19 cellular contexts compared by ENCODE assay signal in the genomic region with DNA sequence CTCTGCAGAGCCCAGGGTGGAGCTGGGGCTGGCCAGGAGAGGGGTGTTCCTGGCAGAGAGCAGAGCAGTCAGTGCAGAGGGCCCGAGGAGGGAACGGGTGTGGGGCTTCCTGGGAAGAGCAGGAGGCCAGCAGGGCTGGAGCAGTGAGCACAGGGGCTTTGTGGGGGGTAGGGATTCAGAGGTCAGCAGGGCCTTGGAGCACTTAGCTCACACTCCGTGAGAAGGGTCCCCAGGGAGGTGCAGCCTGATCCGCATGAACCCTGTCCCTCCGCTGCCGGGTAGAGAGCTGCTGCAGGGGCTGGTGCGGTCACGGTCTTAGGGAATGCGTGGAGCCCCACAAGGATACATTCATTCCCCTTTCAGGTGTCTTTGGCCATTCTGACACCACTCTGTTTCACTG.
DNase-seq lines count a peak whose midpoint lies in the region; ATAC-seq and TF ChIP-seq lines count a peak whose summit lies in the region.
"Had no signal": no experiment of that assay in that cellular context is flagged by ENCODE, and none has a peak within 500 bp of the region (broad histone marks: within the 10 kb centered on the region; RNA-seq: fewer than 3 reads in every experiment).

No MANE protein-coding gene starts in this region.

- H3K27me3 Mint-ChIP-seq in stimulated activated memory B cell treated with anti-CD40 and anti-IgM and Interleukin-4, amounts not matched to agents 10 μg/mL and 1 μg/mL and 100 μg/mL, for 72 hours = peaks cover 31% of the 10 kb centered on the region

- H3K18ac ChIP-seq in mesenchymal stem cell (ENCODE audit: low read depth in 1 of 2, low read length in 2 of 2) = peak overlapping the region; percentile 29 to 51

- DNase-seq in NB4 (ENCODE audit: low read depth) (peak; percentile 37), mesenchymal stem cell (peak; percentile 73), brain microvascular endothelial cell (no peak)
- no peak for DNase-seq in activated CD8-positive, alpha-beta memory T cell treated with anti-CD3 and anti-CD28 coated beads, Interleukin-2, amount 50 U/mL, for 48 hours
- DNase-seq: BE2C; CD4-positive, alpha-beta T cell; H9; HFFc6; MG63; NCI-H1694; NCI-H2029 treated with DMSO at 0.1 percent for 48 hours; NCI-H446 treated with DMSO at 0.1 percent for 48 hours; NCI-H526; SHP77 treated with DMSO at 0.1 percent for 48 hours had no signal

- peak overlapping the region in 1 of 2 experiments; percentile 57 for H2BK12ac ChIP-seq in mesenchymal stem cell (ENCODE audit: low read length in 2 of 2)

- no peak overlapping the region for H3K4ac ChIP-seq in mesenchymal stem cell (ENCODE audit: low read depth in 1 of 2, low read length in 2 of 2)

- H3K4me2 ChIP-seq in BLaER1 treated with 17β-estradiol and CSF1 and Interleukin-3, amounts not matched to agents 10 nM and 100 nM = peak overlapping the region; percentile 78 to 99 (median 87)
- peak overlapping the region; percentile 6 for H3K4me2 ChIP-seq in mesenchymal stem cell (ENCODE audit: low read length, poor library complexity, severe bottlenecking)
- H3K4me2 ChIP-seq: GM23338 had no signal

- H2AFZ ChIP-seq in mesenchymal stem cell (ENCODE audit: low read depth, low read length) = no peak overlapping the region
- H2AFZ ChIP-seq: GM23338 had no signal

- H3K79me1 ChIP-seq in mesenchymal stem cell (replicated peaks; ENCODE audit: low read length, poor library complexity, severe bottlenecking) = peaks cover 17% of the 10 kb centered on the region

- peak overlapping the region; percentile 47 for H2AK5ac ChIP-seq in mesenchymal stem cell (ENCODE audit: low read length, severe bottlenecking)

- TF ChIP-seq CTCF in NB4 (IDR thresholded peaks at IDR 0.05; ENCODE audit: low read depth, low read length) (no peak), brain microvascular endothelial cell (IDR thresholded peaks at IDR 0.05; ENCODE audit: low read depth, low read length, missing control alignments) (no peak)

- no peak for ATAC-seq in stimulated activated memory B cell treated with anti-CD40 and anti-IgM and Interleukin-4, amounts not matched to agents 10 μg/mL and 1 μg/mL and 100 μg/mL, for 72 hours
- no peak for ATAC-seq in activated CD4-positive, CD25-positive, alpha-beta regulatory T cell treated with anti-CD3 and anti-CD28 coated beads, Interleukin-2, amount 50 U/mL, for 24 hours
- ATAC-seq: GM23338 had no signal

- in situ Hi-C loops in brain microvascular endothelial cell (cut with HindIII; ENCODE audit: low pct_ligation_motif_present, low sequenced_read_pairs) = no loop called here

- peaks cover 0 to 9% (median 4%) of the 10 kb centered on the region in 11 experiments; a peak in 5 of 22 replicates for H4K20me1 ChIP-seq in BLaER1 treated with 17β-estradiol and CSF1 and Interleukin-3, amounts not matched to agents 10 nM and 100 nM

- H3K27me3 ChIP-seq in BLaER1 treated with 17β-estradiol and CSF1 and Interleukin-3, amounts not matched to agents 10 nM and 100 nM = peaks cover 0 to 20% (median 0%) of the 10 kb centered on the region in 11 experiments; a peak in 3 of 22 replicates
- H3K27me3 ChIP-seq in mesenchymal stem cell (ENCODE audit: control insufficient read depth in 1 of 2, insufficient read depth in 1 of 2, low read length in 2 of 2) = no peaks in the 10 kb centered on the region
- H3K27me3 ChIP-seq in brain microvascular endothelial cell (replicated peaks) = no peaks in the 10 kb centered on the region
- H3K27me3 ChIP-seq: BE2C, MG63 had no signal

- no peak overlapping the region for H3K4me3 Mint-ChIP-seq in stimulated activated memory B cell treated with anti-CD40 and anti-IgM and Interleukin-4, amounts not matched to agents 10 μg/mL and 1 μg/mL and 100 μg/mL, for 72 hours
- H3K4me3 Mint-ChIP-seq: CD4-positive, alpha-beta T cell; GM23338; H9; HFFc6 had no signal

- H3K4me1 ChIP-seq in BLaER1 treated with 17β-estradiol and CSF1 and Interleukin-3, amounts not matched to agents 10 nM and 100 nM = peaks cover 80 to 100% (median 100%) of the 10 kb centered on the region in 10 experiments
- peaks cover 76% of the 10 kb centered on the region for H3K4me1 ChIP-seq in mesenchymal stem cell (ENCODE audit: control insufficient read depth, insufficient read depth, low read depth, low read length)

- no peak overlapping the region for H2BK5ac ChIP-seq in mesenchymal stem cell (ENCODE audit: low read depth, low read length, poor library complexity, severe bottlenecking)

- H3K9me3 Mint-ChIP-seq in stimulated activated memory B cell treated with anti-CD40 and anti-IgM and Interleukin-4, amounts not matched to agents 10 μg/mL and 1 μg/mL and 100 μg/mL, for 72 hours = no peaks in the 10 kb centered on the region
- H3K9me3 Mint-ChIP-seq: CD4-positive, alpha-beta T cell; HFFc6 had no signal

- WGBS in mesenchymal stem cell = 37% methylated on average over 8 of the region's 9 CpGs

- no peaks in the 10 kb centered on the region for H3K36me3 ChIP-seq in BLaER1 treated with 17β-estradiol and CSF1 and Interleukin-3, amounts not matched to agents 10 nM and 100 nM
- H3K36me3 ChIP-seq in mesenchymal stem cell (ENCODE audit: control insufficient read depth in 1 of 2, insufficient read depth in 2 of 2, low read depth in 1 of 2, low read length in 2 of 2) = peaks cover 0 to 5% of the 10 kb centered on the region in 2 experiments
- H3K36me3 ChIP-seq in brain microvascular endothelial cell (replicated peaks) = no peaks in the 10 kb centered on the region
- H3K36me3 ChIP-seq: BE2C, MG63 had no signal

- peak overlapping the region; percentile 62 for H4K8ac ChIP-seq in mesenchymal stem cell (ENCODE audit: low read length)

- peak overlapping the region in 4 of 11 experiments; percentile 8 to 42 (median 10); a peak in 2 of 22 replicates for H3K9ac ChIP-seq in BLaER1 treated with 17β-estradiol and CSF1 and Interleukin-3, amounts not matched to agents 10 nM and 100 nM
- no peak overlapping the region for H3K9ac ChIP-seq in mesenchymal stem cell (ENCODE audit: low read length)

- no peak overlapping the region for H3K4me3 ChIP-seq in BLaER1 treated with 17β-estradiol and CSF1 and Interleukin-3, amounts not matched to agents 10 nM and 100 nM
- no peak overlapping the region for H3K4me3 ChIP-seq in NB4 (ENCODE audit: low read depth, low read length)
- no peak overlapping the region for H3K4me3 ChIP-seq in mesenchymal stem cell (ENCODE audit: insufficient read depth in 1 of 2, low read depth in 1 of 2, low read length in 2 of 2)
- no peak overlapping the region for H3K4me3 ChIP-seq in brain microvascular endothelial cell (ENCODE audit: low read depth, low read length)
- H3K4me3 ChIP-seq: GM23338, MG63, SK-N-MC had no signal

- H3K14ac ChIP-seq in mesenchymal stem cell (ENCODE audit: low read length in 2 of 2) = peak overlapping the region in 1 of 2 experiments; percentile 1

- peak overlapping the region; percentile 74 for H4K91ac ChIP-seq in mesenchymal stem cell (ENCODE audit: low read length)

- no peak for TF ChIP-seq POLR2A in NB4 (IDR thresholded peaks at IDR 0.05; ENCODE audit: extremely low read depth, insufficient read length)

- H2BK15ac ChIP-seq in mesenchymal stem cell (ENCODE audit: low read depth, poor library complexity, severe bottlenecking) = no peak overlapping the region

- H3K27ac ChIP-seq in BLaER1 treated with 17β-estradiol and CSF1 and Interleukin-3, amounts not matched to agents 10 nM and 100 nM = peak overlapping the region in 4 of 11 experiments; percentile 16 to 56 (median 38); a peak in 5 of 22 replicates
- peak overlapping the region; percentile 31 for H3K27ac ChIP-seq in mesenchymal stem cell (ENCODE audit: low read length, poor library complexity, severe bottlenecking)
- H3K27ac ChIP-seq in brain microvascular endothelial cell = no peak overlapping the region
- H3K27ac ChIP-seq: SK-N-MC had no signal

- peaks cover 0 to 6% (median 0%) of the 10 kb centered on the region in 11 experiments; a peak in 2 of 22 replicates for H3K9me3 ChIP-seq in BLaER1 treated with 17β-estradiol and CSF1 and Interleukin-3, amounts not matched to agents 10 nM and 100 nM (replicated peaks in 1 of 11)
- no peaks in the 10 kb centered on the region for H3K9me3 ChIP-seq in mesenchymal stem cell (ENCODE audit: control insufficient read depth, low read length)
- H3K9me3 ChIP-seq: BE2C, MG63 had no signal

- no peaks in the 10 kb centered on the region for H3K36me3 Mint-ChIP-seq in stimulated activated memory B cell treated with anti-CD40 and anti-IgM and Interleukin-4, amounts not matched to agents 10 μg/mL and 1 μg/mL and 100 μg/mL, for 72 hours

- peaks cover 22% of the 10 kb centered on the region for H3K4me1 Mint-ChIP-seq in stimulated activated memory B cell treated with anti-CD40 and anti-IgM and Interleukin-4, amounts not matched to agents 10 μg/mL and 1 μg/mL and 100 μg/mL, for 72 hours

- H3K27ac Mint-ChIP-seq in stimulated activated memory B cell treated with anti-CD40 and anti-IgM and Interleukin-4, amounts not matched to agents 10 μg/mL and 1 μg/mL and 100 μg/mL, for 72 hours = peak overlapping the region; percentile 30
- H3K27ac Mint-ChIP-seq: CD4-positive, alpha-beta T cell; GM23338; HFFc6 had no signal

- H3K23ac ChIP-seq in mesenchymal stem cell (ENCODE audit: low read length in 2 of 2) = peak overlapping the region in 1 of 2 experiments; percentile 46

- H2BK120ac ChIP-seq in mesenchymal stem cell (ENCODE audit: low read depth, low read length) = no peak overlapping the region

Comparison
In these comparisons a context has a peak if more than half of its experiments do, and no peak if none do; other contexts are left out.
1. DNase-seq: peak in NB4 (single experiment) and mesenchymal stem cell (single experiment); none in activated CD8-positive, alpha-beta memory T cell treated with anti-CD3 and anti-CD28 coated beads, Interleukin-2, amount 50 U/mL, for 48 hours (single experiment) and brain microvascular endothelial cell (single experiment).